1 cellular context compared by ENCODE assay signal in the genomic region with DNA sequence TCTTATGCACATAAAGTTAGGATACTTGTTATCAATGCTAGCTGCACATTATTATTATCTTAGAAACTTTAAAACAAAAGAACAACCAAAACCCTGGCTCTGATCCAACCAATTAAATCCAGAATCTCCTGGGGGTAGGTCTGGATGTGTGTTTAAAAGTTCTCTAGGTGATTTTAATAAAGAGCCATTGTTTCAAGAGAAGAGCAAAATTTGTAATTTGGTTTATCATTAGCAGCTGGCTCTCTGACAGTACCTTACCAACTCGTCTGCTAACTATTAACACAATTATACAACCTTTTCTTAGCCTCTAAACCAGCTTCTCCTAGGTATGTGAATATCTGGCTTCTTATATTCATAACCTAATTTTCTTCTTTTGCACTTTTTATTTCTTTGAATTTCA.
TF ChIP-seq lines count a peak whose summit lies in the region.

No MANE protein-coding gene starts in this region.

TF ChIP-seq in SK-N-SH treated with all-trans-retinoic acid at 6 μM for 48 hours, 23 proteins besides CTCF, POLR2A, EP300 and RAD21 (continued from another document):
- TF ChIP-seq CSRNP3 (CRISPR knock-in tag; IDR thresholded peaks at IDR 0.05) (no peak), CSDC2 (CRISPR knock-in tag; IDR thresholded peaks at IDR 0.05) (no peak), ZC3H10 (CRISPR knock-in tag; IDR thresholded peaks at IDR 0.05) (no peak), ISL1 (CRISPR knock-in tag; IDR thresholded peaks at IDR 0.05) (no peak), PATZ1 (CRISPR knock-in tag; IDR thresholded peaks at IDR 0.05; ENCODE audit: borderline replicate concordance) (no peak), CREB5 (CRISPR knock-in tag; IDR thresholded peaks at IDR 0.05; ENCODE audit: low read depth) (no peak), ZFP3 (CRISPR knock-in tag; IDR thresholded peaks at IDR 0.05) (no peak), RARB (CRISPR knock-in tag; IDR thresholded peaks at IDR 0.05) (no peak), ZFP30 (CRISPR knock-in tag; IDR thresholded peaks at IDR 0.05) (no peak)
